2 cellular contexts compared by ENCODE assay signal in genomic region chr1:160552425-160552824, GRCh38.
TF ChIP-seq lines count a peak whose summit lies in the region.

No MANE protein-coding gene starts in this region.

TF ChIP-seq in GM12891, 5 proteins besides CTCF, POLR2A, EP300 and RAD21:
- no peak for TF ChIP-seq POU2F2 (IDR thresholded peaks at IDR 0.05; ENCODE audit: low read depth, low read length)
- TF ChIP-seq POLR2AphosphoS5 (IDR thresholded peaks at IDR 0.05; ENCODE audit: low read depth, low read length) = no peak
TF ChIP-seq in GM12891: peak in this region for 0.

TF ChIP-seq in K562, 482 proteins besides CTCF, POLR2A, EP300 and RAD21:
- peak; percentile 29; the same call in 1 of the 2 replicates for TF ChIP-seq MGA (IDR thresholded peaks at IDR 0.05)
- TF ChIP-seq ZNF174 (CRISPR knock-in tag; IDR thresholded peaks at IDR 0.05) = no peak
- no peak for TF ChIP-seq ARID3A (IDR thresholded peaks at IDR 0.05; ENCODE audit: borderline replicate concordance, low read depth, low read length)
- TF ChIP-seq HCFC1 (IDR thresholded peaks at IDR 0.05; ENCODE audit: low read depth, low read length) = no peak
- no peak for TF ChIP-seq TCF15 (CRISPR knock-in tag; IDR thresholded peaks at IDR 0.05)
